10 cellular contexts compared by ENCODE assay signal in genomic region chr7:137879357-137880158, GRCh38. TPM values are rescaled to one million over a fixed set of nuclear protein-coding genes. Genes with fewer than 3 reads are reported as not detected.
DNase-seq lines count a peak whose midpoint lies in the region; ATAC-seq, FAIRE-seq and TF ChIP-seq lines count a peak whose summit lies in the region.
"Had no signal": no experiment of that assay in that cellular context is flagged by ENCODE, and none has a peak within 500 bp of the region (broad histone marks: within the 10 kb centered on the region; RNA-seq: fewer than 3 reads in every experiment).

No MANE protein-coding gene starts in this region.

- H3K36me3 ChIP-seq in brain microvascular endothelial cell (replicated peaks): peaks cover 55% of the 10 kb centered on the region
- peaks cover 49 to 53% of the 10 kb centered on the region in 2 donors for H3K36me3 ChIP-seq in muscle layer of duodenum (ENCODE audit: control insufficient read depth in 1 of 2, insufficient read depth in 2 of 2, low read length in 2 of 2)

- no peak for FAIRE-seq in GM12892 (lab: Jason Lieb, UNC)

- TF ChIP-seq CTCF in brain microvascular endothelial cell (IDR thresholded peaks at IDR 0.05; ENCODE audit: low read depth, low read length, missing control alignments): no peak

- peak overlapping the region; percentile 92 for H3K27ac ChIP-seq in brain microvascular endothelial cell
- H3K27ac ChIP-seq in muscle layer of duodenum (ENCODE audit: low read length): peak overlapping the region; percentile 27

- ATAC-seq in GM21423 (IDR thresholded peaks at IDR 0.05; ENCODE audit: unreplicated experiment): peak; percentile 44

- H3K9me3 ChIP-seq in muscle layer of duodenum (ENCODE audit: control insufficient read depth in 1 of 2, low read length in 2 of 2): peaks cover 0 to 6% of the 10 kb centered on the region in 2 donors

- in situ Hi-C loops in brain microvascular endothelial cell (cut with HindIII; ENCODE audit: low pct_ligation_motif_present, low sequenced_read_pairs): no loop called here

- DNase-seq in AG08395 (ENCODE audit: low spot score) (peak; percentile 59), brain microvascular endothelial cell (peak; percentile 68), NCI-H526 treated with DMSO at 0.1 percent for 48 hours (lab: John Stamatoyannopoulos, UW) (no peak), GM12892 (ENCODE audit: insufficient read length) (no peak), erythroblast (lab: John Stamatoyannopoulos, UW) (no peak), NCI-H1105 (lab: John Stamatoyannopoulos, UW) (no peak)
- DNase-seq: Calu3, NCI-H1694 had no signal

- no peaks in the 10 kb centered on the region for H3K27me3 ChIP-seq in brain microvascular endothelial cell (replicated peaks)
- H3K27me3 ChIP-seq in muscle layer of duodenum (ENCODE audit: low read depth, low read length): no peaks in the 10 kb centered on the region

- H3K4me1 ChIP-seq in muscle layer of duodenum (ENCODE audit: control insufficient read depth in 1 of 2, insufficient read depth in 2 of 2, low read length in 2 of 2): peaks cover 0 to 45% of the 10 kb centered on the region in 2 donors

- no peak overlapping the region for H3K4me3 ChIP-seq in brain microvascular endothelial cell (ENCODE audit: low read depth, low read length)
- no peak overlapping the region for H3K4me3 ChIP-seq in muscle layer of duodenum (ENCODE audit: low read depth in 1 of 2, low read length in 2 of 2)

- TF ChIP-seq POLR2A in GM12892 (IDR thresholded peaks at IDR 0.05; ENCODE audit: low read depth, low read length) (no peak), erythroblast (IDR thresholded peaks at IDR 0.05; ENCODE audit: low read length) (no peak)

RNA-seq across cellular contexts. Expression of gene DGKI, which starts 32.8 kb away (rescaled TPM):
- 14.3 TPM for polyA plus RNA-seq in GM12892 (2012; ENCODE audit: missing spikeins)

Comparison
In these comparisons a context has a peak if more than half of its experiments do, and no peak if none do; other contexts are left out.
1. DNase-seq: peak in AG08395 (single experiment) and brain microvascular endothelial cell (single experiment); none in NCI-H526 treated with DMSO at 0.1 percent for 48 hours (single experiment), GM12892 (single experiment), erythroblast (0 of 2) and NCI-H1105 (single experiment).